ENCODE assay signal across 1 cellular context in the genomic region with DNA sequence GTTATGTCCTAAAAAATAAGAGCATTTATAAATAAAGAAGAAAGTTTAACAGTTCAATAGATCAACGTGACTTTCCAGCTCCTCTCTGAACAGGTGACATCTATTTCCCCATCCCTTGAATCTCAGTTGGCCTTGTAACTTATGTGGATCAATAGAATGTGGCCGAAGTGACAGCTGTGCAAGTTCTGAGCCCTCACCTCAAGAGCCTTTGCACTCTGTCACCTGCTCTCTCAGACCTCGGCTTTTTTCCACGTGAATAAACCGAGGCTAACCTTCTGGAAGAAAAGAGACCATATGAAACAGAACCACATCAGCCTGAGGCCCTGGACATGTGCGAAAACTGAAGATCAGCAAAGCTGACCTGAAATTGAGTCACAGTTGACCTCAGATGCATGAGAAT.
TF ChIP-seq lines count a peak whose summit lies in the region.

No MANE protein-coding gene starts in this region.

TF ChIP-seq in K562, 482 proteins besides CTCF, POLR2A, EP300 and RAD21 (continued from another document):
- no peak for TF ChIP-seq ZNF318 (IDR thresholded peaks at IDR 0.05; ENCODE audit: borderline replicate concordance in 1 of 2, low read depth in 1 of 2)
- no peak for TF ChIP-seq ESRRB (CRISPR knock-in tag; IDR thresholded peaks at IDR 0.05; ENCODE audit: borderline replicate concordance)
- no peak for TF ChIP-seq ATF1 (CRISPR knock-in tag; IDR thresholded peaks at IDR 0.05)
- no peak for TF ChIP-seq ATF1 (tag; IDR thresholded peaks at IDR 0.05)
- TF ChIP-seq PRDM10 (IDR thresholded peaks at IDR 0.05; ENCODE audit: partially characterized antibody), result no peak
- no peak for TF ChIP-seq GATAD2B (IDR thresholded peaks at IDR 0.05; ENCODE audit: borderline replicate concordance)
- no peak for TF ChIP-seq KDM5B (IDR thresholded peaks at IDR 0.05; ENCODE audit: insufficient replicate concordance, low read depth, low read length)
- no peak for TF ChIP-seq E2F1 (CRISPR knock-in tag; IDR thresholded peaks at IDR 0.05)
TF ChIP-seq in K562: peak in this region for 0.
